10 cellular contexts compared by ENCODE assay signal in genomic region chr6:44270526-44271405, GRCh38. TPM values are rescaled to one million over a fixed set of nuclear protein-coding genes. Genes with fewer than 3 reads are reported as not detected.
DNase-seq lines count a peak whose midpoint lies in the region; ATAC-seq and TF ChIP-seq lines count a peak whose summit lies in the region.
"Had no signal": no experiment of that assay in that cellular context is flagged by ENCODE, and none has a peak within 500 bp of the region (broad histone marks: within the 10 kb centered on the region; RNA-seq: fewer than 3 reads in every experiment).

No MANE protein-coding gene starts in this region.

- H3K4me1 ChIP-seq in SK-N-SH (ENCODE audit: control insufficient read depth in 1 of 2, insufficient read depth in 2 of 2, low read depth in 1 of 2, low read length in 1 of 2), result peaks cover 2 to 21% of the 10 kb centered on the region in 2 experiments; a peak in 1 of 4 replicates

- WGBS in SK-N-SH (ENCODE audit: low lambda C conversion rate), result 1% methylated on average over 8 of the region's 90 CpGs

- TF ChIP-seq EP300 in SK-N-SH (IDR thresholded peaks at IDR 0.05; ENCODE audit: borderline replicate concordance in 1 of 2, low read depth in 1 of 2, low read length in 1 of 2), result no peak

- H3K36me3 Mint-ChIP-seq in endothelial cell (ENCODE audit: low read depth, unreplicated experiment), result peaks cover 5% of the 10 kb centered on the region

- H3K9ac ChIP-seq in SK-N-SH, result no peak overlapping the region

- POLR2A ChIA-PET in SK-N-SH (lab: Yijun Ruan, JAX), result interaction anchor here (0.6 to 2.3 kb wide), 7 partner anchors 14 to 205 kb away, joined by 3 to 10 read pairs (median 6); partner anchors contain the start of genes HSP90AB1, SLC35B2 and SPATS1

- H4K20me1 ChIP-seq in SK-N-SH (ENCODE audit: insufficient read depth), result no peaks in the 10 kb centered on the region

- H3K27ac ChIP-seq in SK-N-SH (ENCODE audit: low read depth in 2 of 2, low read length in 1 of 2) (peak overlapping the region in 1 of 2 experiments; percentile 58; a peak in 1 of 4 replicates), skin epidermis (no peak overlapping the region)
- H3K27ac ChIP-seq: C4-2B had no signal

- peak overlapping the region; percentile 79 for H3K4me3 Mint-ChIP-seq in endothelial cell (ENCODE audit: unreplicated experiment)

- H3K79me2 ChIP-seq in SK-N-SH (ENCODE audit: insufficient read depth), result no peaks in the 10 kb centered on the region

- H3K36me3 ChIP-seq in SK-N-SH (replicated peaks in 1 of 2; ENCODE audit: control insufficient read depth in 1 of 2, insufficient read depth in 2 of 2, low read length in 1 of 2), result no peaks in the 10 kb centered on the region

- peaks cover 11% of the 10 kb centered on the region for H3K4me1 Mint-ChIP-seq in endothelial cell (ENCODE audit: unreplicated experiment)

- no peak overlapping the region for H2AFZ ChIP-seq in SK-N-SH (ENCODE audit: low read depth)

- peak; percentile 96 for DNase-seq in SK-N-SH
- peak; percentile 78 for DNase-seq in NCI-H748 (lab: John Stamatoyannopoulos, UW; ENCODE audit: unreplicated experiment)
- peak; percentile 59 for DNase-seq in endothelial cell (ENCODE audit: low spot score)
- no peak for DNase-seq in stimulated activated CD4-positive, alpha-beta T cell treated with anti-CD3 and anti-CD28 coated beads, Interleukin-1b, Interleukin-23, amount 100 ng/mL, for 48 hours
- DNase-seq: effector memory CD4-positive, alpha-beta T cell had no signal

- no peaks in the 10 kb centered on the region for H3K9me3 ChIP-seq in SK-N-SH

- H3K27ac Mint-ChIP-seq in endothelial cell (ENCODE audit: unreplicated experiment), result no peak overlapping the region

- H3K4me2 ChIP-seq in SK-N-SH, result no peak overlapping the region

- peaks cover 36% of the 10 kb centered on the region for H3K27me3 ChIP-seq in SK-N-SH (ENCODE audit: insufficient read depth)

- TF ChIP-seq CTCF in SK-N-SH (IDR thresholded peaks at IDR 0.05), result no peak
- no peak for TF ChIP-seq CTCF in endothelial cell (IDR thresholded peaks at IDR 0.05; ENCODE audit: unreplicated experiment)

- no peak for TF ChIP-seq RAD21 in SK-N-SH (IDR thresholded peaks at IDR 0.05; ENCODE audit: low read length)

- ATAC-seq in SK-N-SH treated with all-trans-retinoic acid at 6 μM for 48 hours, result no peak; the same call in 2 of the 3 replicates
- no peak for ATAC-seq in HG02798 (IDR thresholded peaks at IDR 0.05; ENCODE audit: poor library complexity, unreplicated experiment)
- ATAC-seq in GM21423 (IDR thresholded peaks at IDR 0.05; ENCODE audit: unreplicated experiment), result no peak

- H3K27me3 Mint-ChIP-seq in endothelial cell (ENCODE audit: unreplicated experiment), result peaks cover 18% of the 10 kb centered on the region

- H3F3A ChIP-seq in SK-N-SH (replicated peaks; ENCODE audit: insufficient read depth), result peaks cover 8% of the 10 kb centered on the region

- H3K4me3 ChIP-seq in SK-N-SH (ENCODE audit: low read depth in 2 of 2, low read length in 1 of 2), result peak overlapping the region in 1 of 2 experiments; percentile 51; a peak in 2 of 4 replicates
- peak overlapping the region in 5 of 7 experiments; percentile 17 to 44 (median 25) for H3K4me3 ChIP-seq in skin epidermis

- H3K9me2 ChIP-seq in SK-N-SH, result no peaks in the 10 kb centered on the region

- CTCF ChIA-PET in SK-N-SH (lab: Yijun Ruan, JAX), result interaction anchor here (0.6 to 9.1 kb wide), 9 partner anchors 14 to 205 kb away, joined by 3 to 238 read pairs (median 12); partner anchors contain the start of genes AARS2, SLC35B2 and SPATS1

- no peaks in the 10 kb centered on the region for H3K9me3 Mint-ChIP-seq in endothelial cell (ENCODE audit: unreplicated experiment)

TF ChIP-seq in SK-N-SH, 30 proteins besides CTCF, POLR2A, EP300 and RAD21:
- no peak for TF ChIP-seq NRF1 (IDR thresholded peaks at IDR 0.05; ENCODE audit: low read depth, low read length)
- peak; percentile 91 for TF ChIP-seq REST (IDR thresholded peaks at IDR 0.05; ENCODE audit: low read depth, low read length)
- TF ChIP-seq RXRA (IDR thresholded peaks at IDR 0.05; ENCODE audit: borderline replicate concordance, low read depth), result no peak

TF ChIP-seq in SK-N-SH treated with all-trans-retinoic acid at 6 μM for 48 hours, 23 proteins besides CTCF, POLR2A, EP300 and RAD21:
- TF ChIP-seq ZNF8 (CRISPR knock-in tag; IDR thresholded peaks at IDR 0.05) (no peak), ZFP30 (CRISPR knock-in tag; IDR thresholded peaks at IDR 0.05) (no peak), ISL1 (CRISPR knock-in tag; IDR thresholded peaks at IDR 0.05) (no peak), CREB5 (CRISPR knock-in tag; IDR thresholded peaks at IDR 0.05; ENCODE audit: low read depth) (no peak), RARB (CRISPR knock-in tag; IDR thresholded peaks at IDR 0.05) (no peak), OSR1 (CRISPR knock-in tag; IDR thresholded peaks at IDR 0.05) (no peak), ZFP3 (CRISPR knock-in tag; IDR thresholded peaks at IDR 0.05) (no peak), ZNF70 (CRISPR knock-in tag; IDR thresholded peaks at IDR 0.05) (no peak), GLIS3 (CRISPR knock-in tag; IDR thresholded peaks at IDR 0.05) (no peak), ESRRG (CRISPR knock-in tag; IDR thresholded peaks at IDR 0.05) (no peak), SNAI2 (CRISPR knock-in tag; IDR thresholded peaks at IDR 0.05) (no peak)

RNA-seq across cellular contexts. Expression of gene TMEM151B, which starts 0.5 kb away (rescaled TPM):
- 0.05 and 0.10 TPM in 2 replicates for polyA plus RNA-seq in SK-N-SH (2012; rRNA removed)
- 0.08 and 0.18 TPM in 2 replicates for polyA plus RNA-seq in SK-N-SH (2012; cell fraction: cytosol; rRNA removed)
- polyA plus RNA-seq in SK-N-SH (2012; cell fraction: nucleus; rRNA removed), result 0.32 and 0.50 TPM in 2 replicates
- total RNA-seq in endothelial cell (ENCODE audit: unreplicated experiment), result 0.28 TPM

RNA-seq across cellular contexts. Expression of gene NFKBIE, which starts 5.4 kb away (rescaled TPM):
- 5.8 and 6.4 TPM in 2 replicates for polyA plus RNA-seq in SK-N-SH (2012; rRNA removed)
- 4.0 and 4.4 TPM in 2 replicates for polyA plus RNA-seq in SK-N-SH (2012; cell fraction: cytosol; rRNA removed)
- 7.8 and 12.0 TPM in 2 replicates for polyA plus RNA-seq in SK-N-SH (2012; cell fraction: nucleus; rRNA removed)
- 16.7 TPM for total RNA-seq in endothelial cell (ENCODE audit: unreplicated experiment)

RNA-seq across cellular contexts. Expression of gene SLC35B2, which starts 13.4 kb away (rescaled TPM):
- 125 and 163 TPM in 2 replicates for polyA plus RNA-seq in SK-N-SH (2012; rRNA removed)
- polyA plus RNA-seq in SK-N-SH (2012; cell fraction: cytosol; rRNA removed), result 69.7 and 109 TPM in 2 replicates
- 108 and 123 TPM in 2 replicates for polyA plus RNA-seq in SK-N-SH (2012; cell fraction: nucleus; rRNA removed)
- 31.8 TPM for total RNA-seq in endothelial cell (ENCODE audit: unreplicated experiment)

RNA-seq across cellular contexts. Expression of gene HSP90AB1, which starts 23.9 kb away (rescaled TPM):
- 843 and 1,069 TPM in 2 replicates for polyA plus RNA-seq in SK-N-SH (2012; rRNA removed)
- polyA plus RNA-seq in SK-N-SH (2012; cell fraction: cytosol; rRNA removed), result 915 and 1,057 TPM in 2 replicates
- 744 and 797 TPM in 2 replicates for polyA plus RNA-seq in SK-N-SH (2012; cell fraction: nucleus; rRNA removed)
- 962 TPM for total RNA-seq in endothelial cell (ENCODE audit: unreplicated experiment)

RNA-seq across cellular contexts. Expression of gene AARS2, which starts 42.4 kb away (rescaled TPM):
- polyA plus RNA-seq in SK-N-SH (2012; rRNA removed), result 9.0 and 9.5 TPM in 2 replicates
- 3.7 and 6.2 TPM in 2 replicates for polyA plus RNA-seq in SK-N-SH (2012; cell fraction: cytosol; rRNA removed)
- 16.4 and 19.1 TPM in 2 replicates for polyA plus RNA-seq in SK-N-SH (2012; cell fraction: nucleus; rRNA removed)
- 16.0 TPM for total RNA-seq in endothelial cell (ENCODE audit: unreplicated experiment)
